ENCODE assay signal across 10 cellular contexts in the genomic region with DNA sequence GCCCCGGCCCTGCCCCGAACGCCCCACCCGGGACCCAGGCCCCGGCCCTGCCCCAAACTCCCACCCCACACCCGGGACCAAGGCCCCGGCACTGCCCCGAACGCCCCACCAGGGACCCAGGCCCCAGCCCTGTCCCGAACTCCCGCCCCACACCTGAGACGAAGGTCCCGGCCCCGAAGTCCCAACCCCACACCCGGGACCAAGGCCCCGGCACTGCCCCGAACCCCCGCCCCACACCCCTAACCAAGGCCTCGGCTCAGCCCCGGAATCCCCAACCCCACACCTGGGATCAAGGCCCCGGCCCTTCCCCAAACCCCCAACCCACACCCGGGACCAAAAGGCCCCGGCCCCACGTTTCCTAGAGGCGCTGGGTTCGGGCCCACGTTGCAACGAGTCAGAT. TPM values are rescaled to one million over a fixed set of nuclear protein-coding genes. Genes with fewer than 3 reads are reported as not detected.
DNase-seq lines count a peak whose midpoint lies in the region; ATAC-seq, FAIRE-seq and TF ChIP-seq lines count a peak whose summit lies in the region.
"Had no signal": no experiment of that assay in that cellular context is flagged by ENCODE, and none has a peak within 500 bp of the region (broad histone marks: within the 10 kb centered on the region; RNA-seq: fewer than 3 reads in every experiment).

No MANE protein-coding gene starts in this region.

- ATAC-seq in Right ventricle myocardium superior (ENCODE audit: poor library complexity) (no peak), left ventricle myocardium superior (no peak), GM21786 (IDR thresholded peaks at IDR 0.05; ENCODE audit: unreplicated experiment) (no peak)
- ATAC-seq in naive thymus-derived CD4-positive, alpha-beta T cell, result no peak

- H3K9ac ChIP-seq in astrocyte (ENCODE audit: low read length), result no peak overlapping the region

- H3K27me3 ChIP-seq in astrocyte (ENCODE audit: insufficient read depth, low read length), result no peaks in the 10 kb centered on the region
- no peaks in the 10 kb centered on the region for H3K27me3 ChIP-seq in naive thymus-derived CD4-positive, alpha-beta T cell (ENCODE audit: control insufficient read depth in 2 of 2, insufficient read depth in 2 of 2, low read length in 2 of 2)
- no peaks in the 10 kb centered on the region for H3K27me3 ChIP-seq in vagina

- no peak overlapping the region for H3K4me3 ChIP-seq in astrocyte (ENCODE audit: insufficient read depth, low read depth, low read length)
- H3K4me3 ChIP-seq in naive thymus-derived CD4-positive, alpha-beta T cell (ENCODE audit: low read length), result no peak overlapping the region
- H3K4me3 ChIP-seq in vagina, result peak overlapping the region; percentile 89 to 91

- DNase-seq in Right ventricle myocardium superior (peak; percentile 44), left ventricle myocardium superior (no peak), astrocyte (ENCODE audit: low read depth) (no peak), vagina (ENCODE audit: extremely low spot score in 2 of 2) (no peak), NCI-H774 (lab: John Stamatoyannopoulos, UW) (no peak)
- DNase-seq in naive thymus-derived CD4-positive, alpha-beta T cell, result peak in 1 of 9 donors; percentile 24
- no peak for DNase-seq in stimulated activated CD8-positive, alpha-beta memory T cell treated with anti-CD3 and anti-CD28 coated beads, Interleukin-4, amount 100 ng/mL, for 48 hours
- DNase-seq: activated effector memory CD4-positive, alpha-beta T cell treated with Interleukin-2 at 50 U/mL for 16 hours; OCI-M1 had no signal

- H3K27ac Mint-ChIP-seq in astrocyte (ENCODE audit: unreplicated experiment), result peak overlapping the region; percentile 77
- peak overlapping the region; percentile 81 to 95 (median 88) for H3K27ac Mint-ChIP-seq in naive thymus-derived CD4-positive, alpha-beta T cell

- peak overlapping the region; percentile 71 for H3K4me3 Mint-ChIP-seq in astrocyte (ENCODE audit: unreplicated experiment)
- H3K4me3 Mint-ChIP-seq in naive thymus-derived CD4-positive, alpha-beta T cell, result peak overlapping the region; percentile 70 to 85 (median 80)

- no peak overlapping the region for H2AFZ ChIP-seq in astrocyte (ENCODE audit: low read depth, low read length)

- peaks cover 31% of the 10 kb centered on the region for H4K20me1 ChIP-seq in astrocyte (ENCODE audit: insufficient read depth, low read length)

- TF ChIP-seq CTCF in astrocyte (IDR thresholded peaks at IDR 0.05; ENCODE audit: insufficient read depth, low read depth, low read length) (no peak), vagina (IDR thresholded peaks at IDR 0.05) (no peak)

- H3K36me3 Mint-ChIP-seq in astrocyte (ENCODE audit: low read depth, unreplicated experiment), result peaks cover 2% of the 10 kb centered on the region
- H3K36me3 Mint-ChIP-seq in naive thymus-derived CD4-positive, alpha-beta T cell, result no peaks in the 10 kb centered on the region

- no peak overlapping the region for H3K27ac ChIP-seq in astrocyte (ENCODE audit: low read depth, low read length)
- H3K27ac ChIP-seq in naive thymus-derived CD4-positive, alpha-beta T cell (ENCODE audit: low read depth, low read length), result peak overlapping the region; percentile 96
- H3K27ac ChIP-seq in vagina, result peak overlapping the region; percentile 99

- peaks cover 35% of the 10 kb centered on the region for H3K79me2 ChIP-seq in astrocyte (ENCODE audit: insufficient read depth, low read length)

- no peaks in the 10 kb centered on the region for H3K9me3 ChIP-seq in astrocyte (ENCODE audit: insufficient read depth, low read depth, low read length)
- H3K9me3 ChIP-seq in naive thymus-derived CD4-positive, alpha-beta T cell (ENCODE audit: control insufficient read depth in 2 of 3, low read length in 3 of 3), result no peaks in the 10 kb centered on the region
- no peaks in the 10 kb centered on the region for H3K9me3 ChIP-seq in vagina

- no peak for TF ChIP-seq POLR2A in vagina (IDR thresholded peaks at IDR 0.05)

- peaks cover 11% of the 10 kb centered on the region for H3K4me1 Mint-ChIP-seq in astrocyte (ENCODE audit: low read depth, unreplicated experiment)
- H3K4me1 Mint-ChIP-seq in naive thymus-derived CD4-positive, alpha-beta T cell, result peaks cover 20 to 39% (median 32%) of the 10 kb centered on the region in 7 donors

- FAIRE-seq in astrocyte (lab: Jason Lieb, UNC), result no peak

- CTCF ChIA-PET in naive thymus-derived CD4-positive, alpha-beta T cell (lab: Charles Lee), result no interaction called here

- no peaks in the 10 kb centered on the region for H3K9me3 Mint-ChIP-seq in astrocyte (ENCODE audit: unreplicated experiment)
- no peaks in the 10 kb centered on the region for H3K9me3 Mint-ChIP-seq in naive thymus-derived CD4-positive, alpha-beta T cell

- no peaks in the 10 kb centered on the region for H3K36me3 ChIP-seq in astrocyte (ENCODE audit: insufficient read depth, low read length)
- peaks cover 0 to 3% (median 0%) of the 10 kb centered on the region in 3 experiments for H3K36me3 ChIP-seq in naive thymus-derived CD4-positive, alpha-beta T cell (ENCODE audit: control insufficient read depth in 2 of 3, insufficient read depth in 3 of 3, low read length in 3 of 3)
- no peaks in the 10 kb centered on the region for H3K36me3 ChIP-seq in vagina

- intact Hi-C loops in Right ventricle myocardium superior (cut with DNase I), result no loop called here
- intact Hi-C loops in left ventricle myocardium superior (cut with micrococcal nuclease), result no loop called here
- intact Hi-C loops in naive thymus-derived CD4-positive, alpha-beta T cell (cut with micrococcal nuclease), result loop anchor here (5.0 kb wide), 3 partner anchors 480 to 795 kb away; a partner anchor contains a TSS
- intact Hi-C loops in vagina (cut with DNase I), result loop anchor here (5.0 to 10.0 kb wide), 2 partner anchors 55 to 122 kb away; a partner anchor contains a TSS

- POLR2A ChIA-PET in naive thymus-derived CD4-positive, alpha-beta T cell (lab: Charles Lee), result interaction anchor here (1.3 kb wide), 1 partner anchor 55 kb away, joined by 6 read pairs; a partner anchor contains a TSS

- H3K27me3 Mint-ChIP-seq in astrocyte (ENCODE audit: low read depth, unreplicated experiment), result no peaks in the 10 kb centered on the region
- H3K27me3 Mint-ChIP-seq in naive thymus-derived CD4-positive, alpha-beta T cell, result no peaks in the 10 kb centered on the region

- H3K4me1 ChIP-seq in astrocyte (ENCODE audit: insufficient read depth, low read length) (peaks cover 4% of the 10 kb centered on the region), vagina (peaks cover 43% of the 10 kb centered on the region)
- peaks cover 6 to 8% of the 10 kb centered on the region in 2 donors for H3K4me1 ChIP-seq in naive thymus-derived CD4-positive, alpha-beta T cell (ENCODE audit: control insufficient read depth in 2 of 2, insufficient read depth in 2 of 2, low read length in 2 of 2)

- no peak overlapping the region for H3K4me2 ChIP-seq in astrocyte (ENCODE audit: low read length)

RNA-seq across cellular contexts. Expression of a gene that starts 1.1 kb away (rescaled TPM):
- total RNA-seq in Right ventricle myocardium superior, result 59.9 TPM
- total RNA-seq in left ventricle myocardium superior, result 72.9 TPM
- 97.3 and 101 TPM in 2 replicates for total RNA-seq in astrocyte
- total RNA-seq in naive thymus-derived CD4-positive, alpha-beta T cell, result 100 to 1,000 TPM in 2 of 5 experiments, 10 to 100 TPM in 3; 65.2 to 114 (median 96.9) TPM
- polyA plus RNA-seq in naive thymus-derived CD4-positive, alpha-beta T cell, result 10 to 100 TPM; 31.9 to 39.8 TPM
- 78.3 TPM for total RNA-seq in vagina

RNA-seq across cellular contexts. Expression of a gene that starts 55.6 kb away (rescaled TPM):
- 24.7 TPM for total RNA-seq in Right ventricle myocardium superior
- 27.8 TPM for total RNA-seq in left ventricle myocardium superior
- total RNA-seq in astrocyte, result 101 and 106 TPM in 2 replicates
- 10 to 100 TPM; 39.0 to 81.8 (median 45.2) TPM for total RNA-seq in naive thymus-derived CD4-positive, alpha-beta T cell
- 10 to 100 TPM; 17.4 to 23.4 TPM for polyA plus RNA-seq in naive thymus-derived CD4-positive, alpha-beta T cell
- total RNA-seq in vagina, result 24.8 TPM

Comparison
In these comparisons a context has a peak if more than half of its experiments do, and no peak if none do; other contexts are left out.
1. H3K4me3 ChIP-seq: peak in vagina (2 of 2); none in astrocyte (single experiment) and naive thymus-derived CD4-positive, alpha-beta T cell (single experiment).
2. intact Hi-C loops: an anchor here in naive thymus-derived CD4-positive, alpha-beta T cell (5.0 kb wide) and vagina (5.0 to 10.0 kb wide); none called in Right ventricle myocardium superior and left ventricle myocardium superior.